ENCODE assay signal across 8 cellular contexts in genomic region chr11:118611433-118611795, GRCh38. TPM values are rescaled to one million over a fixed set of nuclear protein-coding genes. Genes with fewer than 3 reads are reported as not detected.
DNase-seq lines count a peak whose midpoint lies in the region; ATAC-seq and TF ChIP-seq lines count a peak whose summit lies in the region.
"Not testable (repeated sequence)": the region's sequence is repeated elsewhere in the genome, so short reads cannot be mapped to it uniquely, and the experiment has no call there.

No MANE protein-coding gene starts in this region.

- peaks cover 50% of the 10 kb centered on the region for H3K27me3 ChIP-seq in HUES64 (ENCODE audit: insufficient read depth, low read length)
- not testable (repeated sequence) for H3K27me3 ChIP-seq in right atrium auricular region, vagina

- not testable (repeated sequence) for H3K36me3 ChIP-seq in HUES64 (ENCODE audit: insufficient read depth, low read length)
- H3K36me3 ChIP-seq in right atrium auricular region (peaks cover 31% of the 10 kb centered on the region), vagina (peaks cover 0 to 20% of the 10 kb centered on the region in 2 donors)

- H3K4me1 Mint-ChIP-seq in activated CD4-positive, alpha-beta T cell treated with anti-CD3 and anti-CD28 coated beads for 36 hours: peaks cover 21% of the 10 kb centered on the region
- H3K4me1 Mint-ChIP-seq in activated naive CD8-positive, alpha-beta T cell treated with anti-CD3 and anti-CD28 coated beads, Interleukin-2, amount 10 ng/mL, durations not matched to agents 7 days and 5 days: peaks cover 24% of the 10 kb centered on the region
- peaks cover 38% of the 10 kb centered on the region for H3K4me1 Mint-ChIP-seq in dendritic cell treated with granulocyte-macrophage colony-stimulating factor and Interleukin-4, amounts not matched to agents 40 ng/mL and 50 ng/mL, for 4 days (ENCODE audit: low read depth)
- peaks cover 23 to 34% of the 10 kb centered on the region in 2 donors for H3K4me1 Mint-ChIP-seq in natural killer cell
- peaks cover 33% of the 10 kb centered on the region for H3K4me1 Mint-ChIP-seq in stimulated activated effector memory CD8-positive, alpha-beta T cell treated with anti-CD3 and anti-CD28 coated beads, Interleukin-12 subunit alpha, Interleukin-12 subunit beta, amount 100 ng/mL, for 72 hours

- not testable (repeated sequence) for DNase-seq in activated CD4-positive, alpha-beta T cell treated with anti-CD3 and anti-CD28 coated beads for 36 hours; natural killer cell; stimulated activated effector memory CD8-positive, alpha-beta T cell treated with anti-CD3 and anti-CD28 coated beads, Interleukin-12 subunit alpha, Interleukin-12 subunit beta, amount 100 ng/mL, for 72 hours (ENCODE audit: low spot score in 2 of 2); vagina (ENCODE audit: extremely low spot score in 2 of 2)
- DNase-seq in activated naive CD8-positive, alpha-beta T cell treated with anti-CD3 and anti-CD28 coated beads, Interleukin-2, amount 10 ng/mL, durations not matched to agents 7 days and 5 days: peak; percentile 21
- DNase-seq in right atrium auricular region (ENCODE audit: low spot score): peak; percentile 56

- H3K36me3 Mint-ChIP-seq in activated CD4-positive, alpha-beta T cell treated with anti-CD3 and anti-CD28 coated beads for 36 hours (ENCODE audit: low read depth); activated naive CD8-positive, alpha-beta T cell treated with anti-CD3 and anti-CD28 coated beads, Interleukin-2, amount 10 ng/mL, durations not matched to agents 7 days and 5 days; dendritic cell treated with granulocyte-macrophage colony-stimulating factor and Interleukin-4, amounts not matched to agents 40 ng/mL and 50 ng/mL, for 4 days (ENCODE audit: low read depth); natural killer cell; stimulated activated effector memory CD8-positive, alpha-beta T cell treated with anti-CD3 and anti-CD28 coated beads, Interleukin-12 subunit alpha, Interleukin-12 subunit beta, amount 100 ng/mL, for 72 hours: not testable (repeated sequence)

- WGBS in HUES64: 93% methylated on average over 19 of the region's 19 CpGs

- not testable (repeated sequence) for TF ChIP-seq POLR2A in vagina (IDR thresholded peaks at IDR 0.05)

- not testable (repeated sequence) for H3K27ac Mint-ChIP-seq in activated CD4-positive, alpha-beta T cell treated with anti-CD3 and anti-CD28 coated beads for 36 hours; dendritic cell treated with granulocyte-macrophage colony-stimulating factor and Interleukin-4, amounts not matched to agents 40 ng/mL and 50 ng/mL, for 4 days
- peak overlapping the region; percentile 8 for H3K27ac Mint-ChIP-seq in activated naive CD8-positive, alpha-beta T cell treated with anti-CD3 and anti-CD28 coated beads, Interleukin-2, amount 10 ng/mL, durations not matched to agents 7 days and 5 days
- H3K27ac Mint-ChIP-seq in natural killer cell: peak overlapping the region in 1 of 2 donors; percentile 50
- H3K27ac Mint-ChIP-seq in stimulated activated effector memory CD8-positive, alpha-beta T cell treated with anti-CD3 and anti-CD28 coated beads, Interleukin-12 subunit alpha, Interleukin-12 subunit beta, amount 100 ng/mL, for 72 hours: peak overlapping the region; percentile 8

- CTCF ChIA-PET in activated CD4-positive, alpha-beta T cell treated with anti-CD3 and anti-CD28 coated beads for 36 hours (lab: Charles Lee): interaction anchor here (0.5 to 4.3 kb wide), 11 partner anchors 10 to 316 kb away, joined by 3 to 43 read pairs (median 4); no protein-coding TSS in a partner anchor

- H3K4me3 Mint-ChIP-seq in activated CD4-positive, alpha-beta T cell treated with anti-CD3 and anti-CD28 coated beads for 36 hours: peak overlapping the region; percentile 18
- peak overlapping the region; percentile 78 for H3K4me3 Mint-ChIP-seq in activated naive CD8-positive, alpha-beta T cell treated with anti-CD3 and anti-CD28 coated beads, Interleukin-2, amount 10 ng/mL, durations not matched to agents 7 days and 5 days
- peak overlapping the region; percentile 54 for H3K4me3 Mint-ChIP-seq in dendritic cell treated with granulocyte-macrophage colony-stimulating factor and Interleukin-4, amounts not matched to agents 40 ng/mL and 50 ng/mL, for 4 days
- peak overlapping the region; percentile 62 for H3K4me3 Mint-ChIP-seq in natural killer cell
- H3K4me3 Mint-ChIP-seq in stimulated activated effector memory CD8-positive, alpha-beta T cell treated with anti-CD3 and anti-CD28 coated beads, Interleukin-12 subunit alpha, Interleukin-12 subunit beta, amount 100 ng/mL, for 72 hours: peak overlapping the region; percentile 77

- POLR2A ChIA-PET in activated CD4-positive, alpha-beta T cell treated with anti-CD3 and anti-CD28 coated beads for 36 hours (lab: Charles Lee); activated naive CD8-positive, alpha-beta T cell treated with anti-CD3 and anti-CD28 coated beads, Interleukin-2, amount 10 ng/mL, durations not matched to agents 7 days and 5 days (lab: Charles Lee): not testable (repeated sequence)

- ATAC-seq in activated CD4-positive, alpha-beta T cell treated with anti-CD3 and anti-CD28 coated beads for 36 hours; activated naive CD8-positive, alpha-beta T cell treated with anti-CD3 and anti-CD28 coated beads, Interleukin-2, amount 10 ng/mL, durations not matched to agents 7 days and 5 days (ENCODE audit: low read depth); natural killer cell; stimulated activated effector memory CD8-positive, alpha-beta T cell treated with anti-CD3 and anti-CD28 coated beads, Interleukin-12 subunit alpha, Interleukin-12 subunit beta, amount 100 ng/mL, for 72 hours: not testable (repeated sequence)

- intact Hi-C loops in activated CD4-positive, alpha-beta T cell treated with anti-CD3 and anti-CD28 coated beads for 36 hours (cut with DNase I, micrococcal nuclease): loop anchor here (1.0 kb wide), 2 partner anchors 16 to 466 kb away; no protein-coding TSS in a partner anchor
- intact Hi-C loops in dendritic cell treated with granulocyte-macrophage colony-stimulating factor and Interleukin-4, amounts not matched to agents 40 ng/mL and 50 ng/mL, for 4 days (cut with micrococcal nuclease); vagina (cut with DNase I): not testable (repeated sequence)
- intact Hi-C loops in natural killer cell (cut with micrococcal nuclease): loop anchor here (1.0 to 2.0 kb wide), 2 partner anchors 16 to 467 kb away; no protein-coding TSS in a partner anchor

- H3K9me3 ChIP-seq in HUES64 (ENCODE audit: insufficient read depth, low read depth, low read length); right atrium auricular region; vagina: not testable (repeated sequence)

- 0 out of 2 replicates have a peak overlapping the region, but pooled peaks have one; percentile 6 for H3K4me3 ChIP-seq in HUES64 (ENCODE audit: low read length)
- H3K4me3 ChIP-seq in right atrium auricular region: peak overlapping the region in 1 of 2 donors; percentile 72
- H3K4me3 ChIP-seq in vagina: peak overlapping the region in 1 of 2 donors; percentile 81

- TF ChIP-seq CTCF in right atrium auricular region (IDR thresholded peaks at IDR 0.05); natural killer cell (IDR thresholded peaks at IDR 0.05); vagina (IDR thresholded peaks at IDR 0.05): not testable (repeated sequence)

- H3K4me1 ChIP-seq in HUES64 (ENCODE audit: insufficient read depth, low read length): peaks cover 39% of the 10 kb centered on the region
- H3K4me1 ChIP-seq in right atrium auricular region: peaks cover 0 to 82% of the 10 kb centered on the region in 2 donors
- H3K4me1 ChIP-seq in vagina: peaks cover 60% of the 10 kb centered on the region

- H3K9ac ChIP-seq in HUES64 (ENCODE audit: low read depth, low read length): not testable (repeated sequence)

- H3K9me3 Mint-ChIP-seq in activated CD4-positive, alpha-beta T cell treated with anti-CD3 and anti-CD28 coated beads for 36 hours (ENCODE audit: low read depth); activated naive CD8-positive, alpha-beta T cell treated with anti-CD3 and anti-CD28 coated beads, Interleukin-2, amount 10 ng/mL, durations not matched to agents 7 days and 5 days; dendritic cell treated with granulocyte-macrophage colony-stimulating factor and Interleukin-4, amounts not matched to agents 40 ng/mL and 50 ng/mL, for 4 days; natural killer cell; stimulated activated effector memory CD8-positive, alpha-beta T cell treated with anti-CD3 and anti-CD28 coated beads, Interleukin-12 subunit alpha, Interleukin-12 subunit beta, amount 100 ng/mL, for 72 hours: not testable (repeated sequence)

- H3K27ac ChIP-seq in HUES64 (ENCODE audit: low read depth, low read length): not testable (repeated sequence)
- H3K27ac ChIP-seq in right atrium auricular region (peak overlapping the region; percentile 89 to 90), vagina (peak overlapping the region; percentile 98)

- peaks cover 14% of the 10 kb centered on the region for H3K27me3 Mint-ChIP-seq in activated CD4-positive, alpha-beta T cell treated with anti-CD3 and anti-CD28 coated beads for 36 hours
- H3K27me3 Mint-ChIP-seq in activated naive CD8-positive, alpha-beta T cell treated with anti-CD3 and anti-CD28 coated beads, Interleukin-2, amount 10 ng/mL, durations not matched to agents 7 days and 5 days: peaks cover 24% of the 10 kb centered on the region
- peaks cover 61% of the 10 kb centered on the region for H3K27me3 Mint-ChIP-seq in dendritic cell treated with granulocyte-macrophage colony-stimulating factor and Interleukin-4, amounts not matched to agents 40 ng/mL and 50 ng/mL, for 4 days
- H3K27me3 Mint-ChIP-seq in natural killer cell (ENCODE audit: low read depth in 2 of 2): peaks cover 8 to 31% of the 10 kb centered on the region in 2 donors

RNA-seq across cellular contexts. Expression of gene PHLDB1, which starts 4.0 kb away (rescaled TPM):
- polyA plus RNA-seq in HUES64 (2013, experiment 1 of 2): 51.4 TPM
- polyA plus RNA-seq in HUES64 (2013, experiment 2 of 2): 62.6 TPM
- total RNA-seq in activated CD4-positive, alpha-beta T cell treated with anti-CD3 and anti-CD28 coated beads for 36 hours: 1 to 10 TPM; 1.7 to 2.7 TPM
- total RNA-seq in activated naive CD8-positive, alpha-beta T cell treated with anti-CD3 and anti-CD28 coated beads, Interleukin-2, amount 10 ng/mL, durations not matched to agents 7 days and 5 days: 1 to 10 TPM; 2.7 to 3.3 TPM
- total RNA-seq in right atrium auricular region (100 to 1,000 TPM; 102 to 105 TPM), natural killer cell (1 to 10 TPM in 1 of 3 donors, under 1 TPM in 2; 0.75 to 1.1 (median 0.95) TPM), vagina (119 TPM)

RNA-seq across cellular contexts. Expression of gene ARCN1, which starts 39.2 kb away (rescaled TPM):
- polyA plus RNA-seq in HUES64 (2013, experiment 1 of 2): 103 TPM
- polyA plus RNA-seq in HUES64 (2013, experiment 2 of 2): 113 TPM
- total RNA-seq in activated CD4-positive, alpha-beta T cell treated with anti-CD3 and anti-CD28 coated beads for 36 hours: 100 to 1,000 TPM; 148 to 154 TPM
- 100 to 1,000 TPM; 107 to 108 TPM for total RNA-seq in activated naive CD8-positive, alpha-beta T cell treated with anti-CD3 and anti-CD28 coated beads, Interleukin-2, amount 10 ng/mL, durations not matched to agents 7 days and 5 days
- 100 to 1,000 TPM; 103 to 111 TPM for total RNA-seq in right atrium auricular region
- total RNA-seq in natural killer cell: 10 to 100 TPM; 72.9 to 88.6 (median 88.4) TPM
- total RNA-seq in vagina: 78.6 TPM

RNA-seq across cellular contexts. Expression of gene IFT46, which starts 45.7 kb away (rescaled TPM):
- polyA plus RNA-seq in HUES64 (2013, experiment 1 of 2): 9.0 TPM
- 13.6 TPM for polyA plus RNA-seq in HUES64 (2013, experiment 2 of 2)
- 10 to 100 TPM; 18.7 to 25.4 TPM for total RNA-seq in activated CD4-positive, alpha-beta T cell treated with anti-CD3 and anti-CD28 coated beads for 36 hours
- total RNA-seq in activated naive CD8-positive, alpha-beta T cell treated with anti-CD3 and anti-CD28 coated beads, Interleukin-2, amount 10 ng/mL, durations not matched to agents 7 days and 5 days: 10 to 100 TPM; 12.1 to 14.3 TPM
- 10 to 100 TPM; 19.3 to 26.1 TPM for total RNA-seq in right atrium auricular region
- total RNA-seq in natural killer cell: 1 to 10 TPM; 7.2 to 9.8 (median 8.1) TPM
- total RNA-seq in vagina: 30.0 TPM

Comparison
In these comparisons a context has a peak if more than half of its experiments do, and no peak if none do; other contexts are left out.
1. H3K4me3 Mint-ChIP-seq: peak in every context shown above with its lines; median percentile 78 in activated naive CD8-positive, alpha-beta T cell treated with anti-CD3 and anti-CD28 coated beads, Interleukin-2, amount 10 ng/mL, durations not matched to agents 7 days and 5 days; 77 in stimulated activated effector memory CD8-positive, alpha-beta T cell treated with anti-CD3 and anti-CD28 coated beads, Interleukin-12 subunit alpha, Interleukin-12 subunit beta, amount 100 ng/mL, for 72 hours; 62 in natural killer cell; 54 in dendritic cell treated with granulocyte-macrophage colony-stimulating factor and Interleukin-4, amounts not matched to agents 40 ng/mL and 50 ng/mL, for 4 days; 18 in activated CD4-positive, alpha-beta T cell treated with anti-CD3 and anti-CD28 coated beads for 36 hours.
2. RNA of gene PHLDB1, which starts 4.0 kb away (total RNA-seq): 119 TPM in vagina (single experiment) and 102 to 105 TPM in right atrium auricular region; 2.7 to 3.3 TPM in activated naive CD8-positive, alpha-beta T cell treated with anti-CD3 and anti-CD28 coated beads, Interleukin-2, amount 10 ng/mL, durations not matched to agents 7 days and 5 days, 1.7 to 2.7 TPM in activated CD4-positive, alpha-beta T cell treated with anti-CD3 and anti-CD28 coated beads for 36 hours and 0.75 to 1.1 TPM in natural killer cell; every median in the first group is over 10 times any median in the second.